16 cellular contexts compared by ENCODE assay signal in the genomic region with DNA sequence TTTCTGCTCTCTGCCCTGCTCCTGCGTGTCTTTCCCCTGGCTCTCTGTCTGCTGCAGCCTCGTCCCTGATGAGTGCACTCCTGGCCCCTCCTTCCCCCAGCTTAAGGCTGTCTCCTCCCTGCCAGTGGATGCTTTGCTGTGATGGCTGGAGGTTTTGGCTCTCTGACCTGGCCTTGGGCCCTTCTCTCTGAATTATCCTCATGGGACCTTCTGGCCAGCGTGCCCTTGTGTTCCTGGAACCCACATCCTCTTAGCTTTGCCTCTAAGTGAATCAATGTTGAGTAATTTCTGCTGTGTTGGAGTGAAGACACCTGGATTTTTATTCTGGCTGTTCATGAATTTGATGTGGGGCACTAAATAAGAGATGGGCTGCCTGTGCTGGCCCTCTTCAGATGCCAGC. TPM values are rescaled to one million over a fixed set of nuclear protein-coding genes. Genes with fewer than 3 reads are reported as not detected.
DNase-seq lines count a peak whose midpoint lies in the region; ATAC-seq and TF ChIP-seq lines count a peak whose summit lies in the region.
"Had no signal": no experiment of that assay in that cellular context is flagged by ENCODE, and none has a peak within 500 bp of the region (broad histone marks: within the 10 kb centered on the region; RNA-seq: fewer than 3 reads in every experiment).

No MANE protein-coding gene starts in this region.

- no peaks in the 10 kb centered on the region for H3K9me3 ChIP-seq in WERI-Rb-1 (ENCODE audit: severe bottlenecking)
- H3K9me3 ChIP-seq in heart right ventricle: no peaks in the 10 kb centered on the region
- no peaks in the 10 kb centered on the region for H3K9me3 ChIP-seq in PC-3 (ENCODE audit: low read length)

- POLR2A ChIA-PET in PC-3 (lab: Charles Lee; ENCODE audit: unreplicated experiment): no interaction called here
- POLR2A ChIA-PET in RWPE1 (lab: Yijun Ruan, JAX; ENCODE audit: low non-redundant PET): no interaction called here

- H3K79me2 ChIP-seq in PC-3 (ENCODE audit: low read length): no peaks in the 10 kb centered on the region

- H3K4me2 ChIP-seq in PC-3 (ENCODE audit: low read length): no peak overlapping the region

- H3F3A ChIP-seq in PC-3 (ENCODE audit: low read length, unreplicated experiment): no peaks in the 10 kb centered on the region

- H3K4me1 Mint-ChIP-seq in stimulated activated naive B cell treated with anti-CD40 and anti-IgM and Interleukin-4, amounts not matched to agents 10 μg/mL and 1 μg/mL and 100 μg/mL, for 72 hours: no peaks in the 10 kb centered on the region
- H3K4me1 Mint-ChIP-seq: brain, naive B cell, T-cell had no signal

- H3K27ac Mint-ChIP-seq in stimulated activated naive B cell treated with anti-CD40 and anti-IgM and Interleukin-4, amounts not matched to agents 10 μg/mL and 1 μg/mL and 100 μg/mL, for 72 hours: no peak overlapping the region
- H3K27ac Mint-ChIP-seq: brain, naive B cell, T-cell had no signal

- H3K36me3 ChIP-seq in WERI-Rb-1 (no peaks in the 10 kb centered on the region), heart right ventricle (no peaks in the 10 kb centered on the region), PC-3 (ENCODE audit: low read depth, low read length) (no peaks in the 10 kb centered on the region)

- H2AFZ ChIP-seq in PC-3 (ENCODE audit: low read length): no peak overlapping the region

- intact Hi-C loops in heart right ventricle (cut with DNase I) (no loop called here), posterior vena cava (cut with DNase I) (loop anchor here in 1 of 2 donors (2.0 kb wide), 1 partner anchor 28 kb away; no protein-coding TSS in a partner anchor), PC-3 (cut with micrococcal nuclease) (no loop called here)

- no peaks in the 10 kb centered on the region for H3K36me3 Mint-ChIP-seq in stimulated activated naive B cell treated with anti-CD40 and anti-IgM and Interleukin-4, amounts not matched to agents 10 μg/mL and 1 μg/mL and 100 μg/mL, for 72 hours
- H3K36me3 Mint-ChIP-seq: brain, naive B cell, T-cell had no signal

- ATAC-seq in heart right ventricle: peak; percentile 62 to 90 (median 78)
- no peak for ATAC-seq in PC-3
- no peak for ATAC-seq in stimulated activated naive B cell treated with anti-CD40 and anti-IgM and Interleukin-4, amounts not matched to agents 10 μg/mL and 1 μg/mL and 100 μg/mL, for 72 hours (replicated peaks)
- ATAC-seq in GM19351 (IDR thresholded peaks at IDR 0.05; ENCODE audit: unreplicated experiment): no peak
- ATAC-seq: T-cell had no signal

- H3K4me1 ChIP-seq in heart right ventricle: peaks cover 0 to 32% (median 23%) of the 10 kb centered on the region in 9 donors
- no peaks in the 10 kb centered on the region; the same call in 1 of the 2 replicates for H3K4me1 ChIP-seq in PC-3 (ENCODE audit: insufficient read depth, low read length)

- H3K9ac ChIP-seq in PC-3 (ENCODE audit: low read length): no peak overlapping the region

- no TSS peak for BruUV-seq in PC-3 (replicated peaks; lab: Mats Ljungman, UMichigan)

- H3K27ac ChIP-seq in WERI-Rb-1: no peak overlapping the region
- peak overlapping the region in 1 of 10 donors; percentile 37 for H3K27ac ChIP-seq in heart right ventricle
- H3K27ac ChIP-seq in PC-3 (ENCODE audit: low read length): no peak overlapping the region
- no peak overlapping the region for H3K27ac ChIP-seq in RWPE1

- 18 to 19% methylated on average over 3 of the region's 3 CpGs for WGBS in heart right ventricle, 2 donors

- no peaks in the 10 kb centered on the region for H4K20me1 ChIP-seq in PC-3 (ENCODE audit: low read length)

- no peaks in the 10 kb centered on the region for H3K27me3 ChIP-seq in WERI-Rb-1 (ENCODE audit: insufficient read depth, low read depth, severe bottlenecking)
- peaks cover 0 to 32% (median 0%) of the 10 kb centered on the region in 7 donors for H3K27me3 ChIP-seq in heart right ventricle
- H3K27me3 ChIP-seq in PC-3 (ENCODE audit: low read length): 0 out of 2 replicates have a peak, but pooled peaks cover under 1% of the 10 kb centered on the region

- CTCF ChIA-PET in PC-3 (lab: Charles Lee) (no interaction called here), RWPE1 (lab: Yijun Ruan, JAX) (interaction anchor here (1.0 kb wide), 1 partner anchor 88 kb away, joined by 3 read pairs; no protein-coding TSS in a partner anchor)

- H3K27me3 Mint-ChIP-seq in stimulated activated naive B cell treated with anti-CD40 and anti-IgM and Interleukin-4, amounts not matched to agents 10 μg/mL and 1 μg/mL and 100 μg/mL, for 72 hours: peaks cover 34 to 45% of the 10 kb centered on the region in 2 donors

- no peaks in the 10 kb centered on the region for H3K9me3 Mint-ChIP-seq in stimulated activated naive B cell treated with anti-CD40 and anti-IgM and Interleukin-4, amounts not matched to agents 10 μg/mL and 1 μg/mL and 100 μg/mL, for 72 hours
- H3K9me3 Mint-ChIP-seq: T-cell had no signal

- TF ChIP-seq CTCF in AG09319 (IDR thresholded peaks at IDR 0.05; ENCODE audit: low read depth, low read length): no peak
- TF ChIP-seq CTCF in WERI-Rb-1 (IDR thresholded peaks at IDR 0.05; ENCODE audit: low read depth, low read length): no peak
- TF ChIP-seq CTCF in heart right ventricle (IDR thresholded peaks at IDR 0.05): no peak
- TF ChIP-seq CTCF in PC-3 (conservative IDR thresholded peaks at IDR 0.05; ENCODE audit: low read depth, low read length): no peak
- no peak for TF ChIP-seq CTCF in RWPE1 (conservative IDR thresholded peaks at IDR 0.05; ENCODE audit: low read depth)

- H3K9me2 ChIP-seq in PC-3 (replicated peaks; ENCODE audit: low read length): no peaks in the 10 kb centered on the region

- no peak overlapping the region for H3K4me3 Mint-ChIP-seq in stimulated activated naive B cell treated with anti-CD40 and anti-IgM and Interleukin-4, amounts not matched to agents 10 μg/mL and 1 μg/mL and 100 μg/mL, for 72 hours
- H3K4me3 Mint-ChIP-seq: brain, T-cell had no signal

- no peak overlapping the region for H3K4me3 ChIP-seq in WERI-Rb-1 (ENCODE audit: low read depth, low read length)
- H3K4me3 ChIP-seq in heart right ventricle: no peak overlapping the region
- no peak overlapping the region for H3K4me3 ChIP-seq in PC-3 (ENCODE audit: low read length)

- DNase-seq in AG09319 (ENCODE audit: extremely low read depth, low read depth) (peak; percentile 42), WERI-Rb-1 (peak; percentile 19), heart right ventricle (peak; percentile 29 to 54), posterior vena cava (ENCODE audit: low spot score) (peak; percentile 94), PC-3 (no peak), RWPE1 (ENCODE audit: low spot score) (no peak)
- no peak for DNase-seq in stimulated activated naive B cell treated with anti-CD40 and anti-IgM and Interleukin-4, amounts not matched to agents 10 μg/mL and 1 μg/mL and 100 μg/mL, for 72 hours
- DNase-seq: activated CD4-positive, alpha-beta T cell treated with anti-CD3 and anti-CD28 coated beads for 4 hours; activated T-cell treated with anti-CD3 and anti-CD28 coated beads, Interleukin-2, amount 50 U/mL, for 48 hours; naive B cell; NCI-H2171; small intestine; T-cell had no signal

RNA-seq across cellular contexts. Expression of a gene that starts 9.8 kb away (rescaled TPM):
- total RNA-seq in heart right ventricle (1 to 10 TPM; 2.2 to 9.3 (median 3.4) TPM), posterior vena cava (100 to 1,000 TPM in 1 of 2 donors, 10 to 100 TPM in 1; 57.0 to 151 TPM), PC-3 (2014; rRNA removed) (not detected in 2 replicates)
- polyA plus RNA-seq in heart right ventricle: 10 to 100 TPM in 1 of 2 donors, 1 to 10 TPM in 1; 1.3 to 14.4 TPM
- total RNA-seq: G401, T-cell had no signal

Comparison
In these comparisons a context has a peak if more than half of its experiments do, and no peak if none do; other contexts are left out.
1. DNase-seq: peak in AG09319 (single experiment), WERI-Rb-1 (single experiment), heart right ventricle (2 of 2) and posterior vena cava (single experiment); none in PC-3 (single experiment), stimulated activated naive B cell treated with anti-CD40 and anti-IgM and Interleukin-4, amounts not matched to agents 10 μg/mL and 1 μg/mL and 100 μg/mL, for 72 hours (single experiment) and RWPE1 (single experiment).
2. ATAC-seq: peak in heart right ventricle (8 of 8); none in PC-3 (single experiment), stimulated activated naive B cell treated with anti-CD40 and anti-IgM and Interleukin-4, amounts not matched to agents 10 μg/mL and 1 μg/mL and 100 μg/mL, for 72 hours (0 of 2) and GM19351 (single experiment).
3. RNA of a gene that starts 9.8 kb away (total RNA-seq): 57.0 to 151 TPM in posterior vena cava; 2.2 to 9.3 TPM in heart right ventricle and not detected in PC-3; every median in the first group is over 4 times any median in the second.